11 cellular contexts compared by ENCODE assay signal in the genomic region with DNA sequence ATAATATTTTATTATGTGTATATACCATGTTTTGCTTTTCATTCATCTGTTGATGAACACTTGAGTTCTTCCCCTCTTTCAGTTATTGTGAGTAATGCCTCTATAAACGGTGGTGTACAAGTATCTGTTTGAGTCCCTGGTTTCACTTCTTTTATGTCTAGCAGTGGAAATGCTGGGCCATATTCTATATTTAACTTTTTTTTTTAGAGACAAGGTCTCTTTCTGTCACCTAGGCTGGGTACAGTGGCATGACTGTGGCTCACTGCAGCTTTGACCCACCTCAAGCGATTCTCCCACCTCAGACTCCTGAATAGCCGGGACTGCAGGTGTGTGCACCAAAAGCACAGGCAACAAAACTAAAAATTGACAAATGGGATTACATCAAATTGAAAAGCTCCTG. TPM values are rescaled to one million over a fixed set of nuclear protein-coding genes. Genes with fewer than 3 reads are reported as not detected.
DNase-seq lines count a peak whose midpoint lies in the region; ATAC-seq and TF ChIP-seq lines count a peak whose summit lies in the region.
"Had no signal": no experiment of that assay in that cellular context is flagged by ENCODE, and none has a peak within 500 bp of the region (broad histone marks: within the 10 kb centered on the region; RNA-seq: fewer than 3 reads in every experiment).

No MANE protein-coding gene starts in this region.

- CTCF ChIA-PET in activated naive CD4-positive, alpha-beta T cell treated with anti-CD3 and anti-CD28 coated beads for 36 hours (lab: Charles Lee), result interaction anchor here (0.8 to 1.1 kb wide), 3 partner anchors 9 to 154 kb away, joined by 3 read pairs; no protein-coding TSS in a partner anchor

- no peaks in the 10 kb centered on the region for H3K27me3 Mint-ChIP-seq in activated naive CD4-positive, alpha-beta T cell treated with anti-CD3 and anti-CD28 coated beads for 36 hours (ENCODE audit: low read depth)
- H3K27me3 Mint-ChIP-seq in stimulated activated naive CD8-positive, alpha-beta T cell treated with anti-CD3 and anti-CD28 coated beads, Interleukin-15, Interleukin-2, amounts not matched to agents 100 ng/mL and 50 ng/mL, for 24 hours, result no peaks in the 10 kb centered on the region
- no peaks in the 10 kb centered on the region for H3K27me3 Mint-ChIP-seq in osteocyte (ENCODE audit: unreplicated experiment)

- peak overlapping the region; percentile 43 for H3K4me3 Mint-ChIP-seq in activated naive CD4-positive, alpha-beta T cell treated with anti-CD3 and anti-CD28 coated beads for 36 hours
- H3K4me3 Mint-ChIP-seq in stimulated activated naive CD8-positive, alpha-beta T cell treated with anti-CD3 and anti-CD28 coated beads, Interleukin-15, Interleukin-2, amounts not matched to agents 100 ng/mL and 50 ng/mL, for 24 hours, result peak overlapping the region; percentile 77
- no peak overlapping the region for H3K4me3 Mint-ChIP-seq in osteocyte (ENCODE audit: unreplicated experiment)

- intact Hi-C loops in activated naive CD4-positive, alpha-beta T cell treated with anti-CD3 and anti-CD28 coated beads for 36 hours (cut with micrococcal nuclease), result loop anchor here (1.0 to 5.0 kb wide), 8 partner anchors 20 to 602 kb away; partner anchors contain the start of genes CTDSPL2, GOLM2 and WDR76
- intact Hi-C loops in uterus (cut with DNase I; ENCODE audit: low total_unique reads), result no loop called here

- ATAC-seq in HG02840 (IDR thresholded peaks at IDR 0.05; ENCODE audit: low FRiP score, unreplicated experiment), result peak; percentile 84

- H3K9me3 Mint-ChIP-seq in activated naive CD4-positive, alpha-beta T cell treated with anti-CD3 and anti-CD28 coated beads for 36 hours, result no peaks in the 10 kb centered on the region
- H3K9me3 Mint-ChIP-seq in stimulated activated naive CD8-positive, alpha-beta T cell treated with anti-CD3 and anti-CD28 coated beads, Interleukin-15, Interleukin-2, amounts not matched to agents 100 ng/mL and 50 ng/mL, for 24 hours, result no peaks in the 10 kb centered on the region
- peaks cover 2% of the 10 kb centered on the region for H3K9me3 Mint-ChIP-seq in osteocyte (ENCODE audit: unreplicated experiment)

- H3K36me3 ChIP-seq in uterus, result no peaks in the 10 kb centered on the region

- no peaks in the 10 kb centered on the region for H3K9me3 ChIP-seq in uterus
- H3K9me3 ChIP-seq: BLaER1, esophagus squamous epithelium had no signal

- no peak overlapping the region for H3K27ac ChIP-seq in uterus
- H3K27ac ChIP-seq: BLaER1, esophagus squamous epithelium, HL-60 had no signal

- H3K4me3 ChIP-seq in uterus, result no peak overlapping the region
- H3K4me3 ChIP-seq: BLaER1, esophagus squamous epithelium had no signal

- H3K36me3 Mint-ChIP-seq in activated naive CD4-positive, alpha-beta T cell treated with anti-CD3 and anti-CD28 coated beads for 36 hours (ENCODE audit: low read depth), result peaks cover 6% of the 10 kb centered on the region
- H3K36me3 Mint-ChIP-seq in stimulated activated naive CD8-positive, alpha-beta T cell treated with anti-CD3 and anti-CD28 coated beads, Interleukin-15, Interleukin-2, amounts not matched to agents 100 ng/mL and 50 ng/mL, for 24 hours (ENCODE audit: low read depth), result peaks cover 14% of the 10 kb centered on the region
- peaks cover 15% of the 10 kb centered on the region for H3K36me3 Mint-ChIP-seq in osteocyte (ENCODE audit: unreplicated experiment)

- DNase-seq in activated naive CD4-positive, alpha-beta T cell treated with anti-CD3 and anti-CD28 coated beads for 36 hours, result peak; percentile 30
- no peak for DNase-seq in activated naive CD4-positive, alpha-beta T cell (lab: John Stamatoyannopoulos, UW)
- DNase-seq in MV-4-11 (lab: John Stamatoyannopoulos, UW) (peak; percentile 83), osteocyte (ENCODE audit: extremely low spot score, unreplicated experiment) (no peak), uterus (no peak), NCI-H128 (lab: John Stamatoyannopoulos, UW; ENCODE audit: unreplicated experiment) (no peak)
- DNase-seq: esophagus squamous epithelium had no signal

- TF ChIP-seq CTCF in osteocyte (IDR thresholded peaks at IDR 0.05) (no peak), uterus (IDR thresholded peaks at IDR 0.05) (no peak)

- H3K4me1 ChIP-seq in uterus, result no peaks in the 10 kb centered on the region
- H3K4me1 ChIP-seq: esophagus squamous epithelium had no signal

- TF ChIP-seq POLR2A in uterus (IDR thresholded peaks at IDR 0.05), result no peak

- no peaks in the 10 kb centered on the region for H3K27me3 ChIP-seq in uterus
- H3K27me3 ChIP-seq: BLaER1, esophagus squamous epithelium had no signal

- H3K27ac Mint-ChIP-seq in activated naive CD4-positive, alpha-beta T cell treated with anti-CD3 and anti-CD28 coated beads for 36 hours, result peak overlapping the region; percentile 81
- H3K27ac Mint-ChIP-seq in stimulated activated naive CD8-positive, alpha-beta T cell treated with anti-CD3 and anti-CD28 coated beads, Interleukin-15, Interleukin-2, amounts not matched to agents 100 ng/mL and 50 ng/mL, for 24 hours, result peak overlapping the region; percentile 100
- H3K27ac Mint-ChIP-seq in osteocyte (ENCODE audit: unreplicated experiment), result no peak overlapping the region

- H3K4me1 Mint-ChIP-seq in activated naive CD4-positive, alpha-beta T cell treated with anti-CD3 and anti-CD28 coated beads for 36 hours (ENCODE audit: low read depth), result peaks cover 37% of the 10 kb centered on the region
- H3K4me1 Mint-ChIP-seq in stimulated activated naive CD8-positive, alpha-beta T cell treated with anti-CD3 and anti-CD28 coated beads, Interleukin-15, Interleukin-2, amounts not matched to agents 100 ng/mL and 50 ng/mL, for 24 hours (ENCODE audit: low read depth), result peaks cover 67% of the 10 kb centered on the region
- H3K4me1 Mint-ChIP-seq in osteocyte (ENCODE audit: unreplicated experiment), result no peaks in the 10 kb centered on the region

RNA-seq across cellular contexts. Expression of gene GOLM2, which starts 19.9 kb away (rescaled TPM):
- 10 to 100 TPM; 15.6 to 18.0 TPM for total RNA-seq in activated naive CD4-positive, alpha-beta T cell treated with anti-CD3 and anti-CD28 coated beads for 36 hours
- total RNA-seq in osteocyte (120 and 127 TPM in 2 replicates), uterus (100 to 1,000 TPM in 3 of 4 donors, 10 to 100 TPM in 1; 76.5 to 226 (median 159) TPM)

Comparison
In these comparisons a context has a peak if more than half of its experiments do, and no peak if none do; other contexts are left out.
1. DNase-seq: peak in activated naive CD4-positive, alpha-beta T cell treated with anti-CD3 and anti-CD28 coated beads for 36 hours (single experiment) and MV-4-11 (single experiment); none in activated naive CD4-positive, alpha-beta T cell (0 of 4), osteocyte (single experiment), uterus (0 of 2) and NCI-H128 (single experiment).